In genomic region chr19:45730389-45731288, GRCh38 we compare ENCODE assay signal across 8 cellular contexts. TPM values are rescaled to one million over a fixed set of nuclear protein-coding genes. Genes with fewer than 3 reads are reported as not detected.
DNase-seq lines count a peak whose midpoint lies in the region; ATAC-seq and TF ChIP-seq lines count a peak whose summit lies in the region.

A gene with protein sequence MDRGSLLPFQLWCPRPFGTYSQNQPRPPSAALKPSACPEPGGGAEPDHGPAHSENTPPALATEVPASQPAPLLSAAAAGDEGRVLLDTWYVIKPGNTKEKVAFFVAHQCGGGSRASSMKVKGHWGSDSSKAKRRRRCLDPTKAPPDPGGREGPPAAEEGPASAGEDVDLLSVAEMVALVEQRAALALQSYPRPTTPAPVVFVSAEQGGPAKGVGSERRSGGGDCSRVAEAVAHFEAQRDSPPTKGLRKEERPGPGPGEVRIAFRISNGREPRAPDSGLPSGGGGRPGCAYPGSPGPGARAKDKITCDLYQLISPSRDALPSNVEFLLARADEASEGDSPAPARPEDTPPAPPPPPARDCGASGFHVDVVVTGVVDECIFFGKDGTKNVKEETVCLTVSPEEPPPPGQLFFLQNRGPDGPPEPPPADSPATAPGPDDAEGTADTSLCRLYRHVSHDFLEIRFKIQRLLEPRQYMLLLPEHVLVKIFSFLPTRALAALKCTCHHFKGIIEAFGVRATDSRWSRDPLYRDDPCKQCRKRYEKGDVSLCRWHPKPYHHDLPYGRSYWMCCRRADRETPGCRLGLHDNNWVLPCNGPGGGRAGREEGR (minus strand): TSS chr19:45730896. CDS start chr19:45713495, 17,401 bp downstream.

- H3K36me3 Mint-ChIP-seq in HFFc6 (ENCODE audit: low read depth): peaks cover 6% of the 10 kb centered on the region; the same call in 1 of the 2 replicates
- H3K36me3 Mint-ChIP-seq in activated naive CD4-positive, alpha-beta T cell treated with anti-CD3 and anti-CD28 coated beads, Interleukin-2, amount 50 U/mL, for 24 hours: no peaks in the 10 kb centered on the region

- ATAC-seq in SK-N-SH treated with all-trans-retinoic acid at 6 μM for 48 hours: peak; percentile 99

- H3K4me3 Mint-ChIP-seq in HFFc6: peak within 1 kb of the TSS; percentile 97
- H3K4me3 Mint-ChIP-seq in activated naive CD4-positive, alpha-beta T cell treated with anti-CD3 and anti-CD28 coated beads, Interleukin-2, amount 50 U/mL, for 24 hours: peak within 1 kb of the TSS; percentile 94

- no peaks in the 10 kb centered on the region for H3K9me3 Mint-ChIP-seq in HFFc6
- H3K9me3 Mint-ChIP-seq in activated naive CD4-positive, alpha-beta T cell treated with anti-CD3 and anti-CD28 coated beads, Interleukin-2, amount 50 U/mL, for 24 hours: no peaks in the 10 kb centered on the region

- peak; percentile 98 for DNase-seq in HFFc6
- DNase-seq in NCI-H1092 (lab: John Stamatoyannopoulos, UW): peak; percentile 97
- DNase-seq in globus pallidus (ENCODE audit: low spot score): peak; percentile 99
- DNase-seq in nucleus accumbens (lab: John Stamatoyannopoulos, UW): peak; percentile 84 to 99 (median 97)

- H3K4me1 Mint-ChIP-seq in HFFc6 (ENCODE audit: low read depth): peaks cover 16% of the 10 kb centered on the region
- peaks cover 33% of the 10 kb centered on the region for H3K4me1 Mint-ChIP-seq in activated naive CD4-positive, alpha-beta T cell treated with anti-CD3 and anti-CD28 coated beads, Interleukin-2, amount 50 U/mL, for 24 hours

- peak within 1 kb of the TSS; percentile 29 for H3K27ac ChIP-seq in temporal lobe (ENCODE audit: low read depth, low read length)

- H3K27ac Mint-ChIP-seq in HFFc6: peak within 1 kb of the TSS; percentile 70
- H3K27ac Mint-ChIP-seq in activated naive CD4-positive, alpha-beta T cell treated with anti-CD3 and anti-CD28 coated beads, Interleukin-2, amount 50 U/mL, for 24 hours: peak within 1 kb of the TSS; percentile 85

- TF ChIP-seq CTCF in HFFc6 (IDR thresholded peaks at IDR 0.05): peak; percentile 22

- H3K4me3 ChIP-seq in GM08714 (ENCODE audit: low read length): peak within 1 kb of the TSS; percentile 93

- H3K27me3 Mint-ChIP-seq in HFFc6 (ENCODE audit: insufficient read depth): peaks cover 2% of the 10 kb centered on the region; the same call in 1 of the 2 replicates
- H3K27me3 Mint-ChIP-seq in activated naive CD4-positive, alpha-beta T cell treated with anti-CD3 and anti-CD28 coated beads, Interleukin-2, amount 50 U/mL, for 24 hours: no peaks in the 10 kb centered on the region

TF ChIP-seq in SK-N-SH treated with all-trans-retinoic acid at 6 μM for 48 hours, 23 proteins besides CTCF, POLR2A, EP300 and RAD21:
- TF ChIP-seq OSR1 (CRISPR knock-in tag; IDR thresholded peaks at IDR 0.05) (no peak), TCF4 (CRISPR knock-in tag; IDR thresholded peaks at IDR 0.05; ENCODE audit: borderline replicate concordance) (no peak), ISL1 (CRISPR knock-in tag; IDR thresholded peaks at IDR 0.05) (no peak)
- TF ChIP-seq, protein P1, sequence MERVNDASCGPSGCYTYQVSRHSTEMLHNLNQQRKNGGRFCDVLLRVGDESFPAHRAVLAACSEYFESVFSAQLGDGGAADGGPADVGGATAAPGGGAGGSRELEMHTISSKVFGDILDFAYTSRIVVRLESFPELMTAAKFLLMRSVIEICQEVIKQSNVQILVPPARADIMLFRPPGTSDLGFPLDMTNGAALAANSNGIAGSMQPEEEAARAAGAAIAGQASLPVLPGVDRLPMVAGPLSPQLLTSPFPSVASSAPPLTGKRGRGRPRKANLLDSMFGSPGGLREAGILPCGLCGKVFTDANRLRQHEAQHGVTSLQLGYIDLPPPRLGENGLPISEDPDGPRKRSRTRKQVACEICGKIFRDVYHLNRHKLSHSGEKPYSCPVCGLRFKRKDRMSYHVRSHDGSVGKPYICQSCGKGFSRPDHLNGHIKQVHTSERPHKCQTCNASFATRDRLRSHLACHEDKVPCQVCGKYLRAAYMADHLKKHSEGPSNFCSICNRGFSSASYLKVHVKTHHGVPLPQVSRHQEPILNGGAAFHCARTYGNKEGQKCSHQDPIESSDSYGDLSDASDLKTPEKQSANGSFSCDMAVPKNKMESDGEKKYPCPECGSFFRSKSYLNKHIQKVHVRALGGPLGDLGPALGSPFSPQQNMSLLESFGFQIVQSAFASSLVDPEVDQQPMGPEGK (CRISPR knock-in tag; IDR thresholded peaks at IDR 0.05; ENCODE audit: borderline replicate concordance): no peak
- TF ChIP-seq, protein P2, sequence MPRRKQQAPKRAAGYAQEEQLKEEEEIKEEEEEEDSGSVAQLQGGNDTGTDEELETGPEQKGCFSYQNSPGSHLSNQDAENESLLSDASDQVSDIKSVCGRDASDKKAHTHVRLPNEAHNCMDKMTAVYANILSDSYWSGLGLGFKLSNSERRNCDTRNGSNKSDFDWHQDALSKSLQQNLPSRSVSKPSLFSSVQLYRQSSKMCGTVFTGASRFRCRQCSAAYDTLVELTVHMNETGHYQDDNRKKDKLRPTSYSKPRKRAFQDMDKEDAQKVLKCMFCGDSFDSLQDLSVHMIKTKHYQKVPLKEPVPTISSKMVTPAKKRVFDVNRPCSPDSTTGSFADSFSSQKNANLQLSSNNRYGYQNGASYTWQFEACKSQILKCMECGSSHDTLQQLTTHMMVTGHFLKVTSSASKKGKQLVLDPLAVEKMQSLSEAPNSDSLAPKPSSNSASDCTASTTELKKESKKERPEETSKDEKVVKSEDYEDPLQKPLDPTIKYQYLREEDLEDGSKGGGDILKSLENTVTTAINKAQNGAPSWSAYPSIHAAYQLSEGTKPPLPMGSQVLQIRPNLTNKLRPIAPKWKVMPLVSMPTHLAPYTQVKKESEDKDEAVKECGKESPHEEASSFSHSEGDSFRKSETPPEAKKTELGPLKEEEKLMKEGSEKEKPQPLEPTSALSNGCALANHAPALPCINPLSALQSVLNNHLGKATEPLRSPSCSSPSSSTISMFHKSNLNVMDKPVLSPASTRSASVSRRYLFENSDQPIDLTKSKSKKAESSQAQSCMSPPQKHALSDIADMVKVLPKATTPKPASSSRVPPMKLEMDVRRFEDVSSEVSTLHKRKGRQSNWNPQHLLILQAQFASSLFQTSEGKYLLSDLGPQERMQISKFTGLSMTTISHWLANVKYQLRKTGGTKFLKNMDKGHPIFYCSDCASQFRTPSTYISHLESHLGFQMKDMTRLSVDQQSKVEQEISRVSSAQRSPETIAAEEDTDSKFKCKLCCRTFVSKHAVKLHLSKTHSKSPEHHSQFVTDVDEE (CRISPR knock-in tag; IDR thresholded peaks at IDR 0.05): no peak

RNA-seq across cellular contexts. Expression of the gene that starts here (rescaled TPM):
- 10 to 100 TPM in 4 of 6 experiments, 1 to 10 TPM in 2; 8.4 to 14.5 (median 11.0) TPM for total RNA-seq in HFFc6 (2021; fragmentation: NEBNext Ultra II Directional; extraction: Animal tissue kit (Norgen Biotek cat#: 25700))
- total RNA-seq in temporal lobe: 7.6 TPM

Comparison
In these comparisons a context has a peak if more than half of its experiments do, and no peak if none do; other contexts are left out.
1. Peak in every context shown above with its lines: DNase-seq, ATAC-seq, H3K4me3 ChIP-seq and H3K27ac ChIP-seq.